7 cellular contexts compared by ENCODE assay signal in the genomic region with DNA sequence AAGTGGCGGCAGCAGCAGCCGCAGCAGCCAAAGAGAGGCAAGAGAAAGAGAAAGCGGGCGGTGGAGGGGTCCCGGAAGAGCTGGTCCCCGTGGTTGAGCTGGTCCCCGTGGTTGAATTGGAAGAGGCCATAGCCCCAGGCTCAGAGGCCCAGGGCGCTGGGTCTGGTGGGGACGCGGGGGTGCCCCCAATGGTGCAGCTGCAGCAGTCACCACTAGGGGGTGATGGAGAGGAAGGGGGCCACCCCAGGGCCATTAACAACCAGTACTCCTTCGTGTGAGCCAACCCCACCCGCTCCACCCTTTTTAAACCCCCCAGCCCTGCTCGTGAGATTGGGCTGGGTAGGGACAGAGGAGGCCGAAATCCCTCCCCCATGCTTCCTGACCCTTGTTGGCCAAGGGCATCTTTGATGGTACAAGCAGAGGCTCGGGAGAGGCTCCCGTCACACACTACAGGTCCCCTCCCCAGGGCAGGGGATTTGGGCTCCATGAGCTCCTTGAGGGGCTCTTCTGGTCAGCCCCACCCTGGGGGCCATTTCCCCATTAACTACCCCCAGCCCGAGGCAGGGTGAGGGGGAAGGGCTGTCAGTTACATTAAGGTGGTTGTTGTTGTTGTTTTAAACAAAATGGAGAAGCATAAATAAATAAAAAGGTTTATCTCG. TPM values are rescaled to one million over a fixed set of nuclear protein-coding genes. Genes with fewer than 3 reads are reported as not detected.
DNase-seq lines count a peak whose midpoint lies in the region; ATAC-seq, FAIRE-seq and TF ChIP-seq lines count a peak whose summit lies in the region.

No MANE protein-coding gene starts in this region.

- peaks cover 10% of the 10 kb centered on the region; the same call in 1 of the 2 replicates for H3K36me3 ChIP-seq in GM23248 (ENCODE audit: low read depth)
- H3K36me3 ChIP-seq in K562 (ENCODE audit: control insufficient read depth, insufficient read depth, low read length), result peaks cover 59% of the 10 kb centered on the region; the same call in 2 of the 3 replicates
- H3K36me3 ChIP-seq in tibial artery, result peaks cover 39 to 61% (median 56%) of the 10 kb centered on the region in 3 donors

- peaks cover 1% of the 10 kb centered on the region for H3K4me1 Mint-ChIP-seq in mesothelial cell of epicardium

- H3K4me1 ChIP-seq in GM23248 (ENCODE audit: insufficient read depth) (no peaks in the 10 kb centered on the region), K562 (replicated peaks in 1 of 2; ENCODE audit: control insufficient read depth in 2 of 2, insufficient read depth in 2 of 2, low read length in 2 of 2) (peaks cover under 1 to 52% of the 10 kb centered on the region in 2 experiments; a peak in 4 of 5 replicates), tibial artery (no peaks in the 10 kb centered on the region)

- no peak overlapping the region for H2AFZ ChIP-seq in GM23248
- H2AFZ ChIP-seq in K562 (ENCODE audit: low read depth, low read length), result no peak overlapping the region

- no peaks in the 10 kb centered on the region for H3K9me2 ChIP-seq in GM23248 (ENCODE audit: insufficient read depth)

- no peak overlapping the region for H3K4me3 ChIP-seq in GM23248
- H3K4me3 ChIP-seq in K562, result no peak overlapping the region
- H3K4me3 ChIP-seq in tibial artery, result no peak overlapping the region

- POLR2A ChIA-PET in K562 (lab: Yijun Ruan, JAX), result interaction anchor here (0.7 to 6.9 kb wide), 2 partner anchors 10 to 20 kb away, joined by 3 to 58 read pairs; a partner anchor contains a TSS

- H3K27ac ChIP-seq in GM23248, result no peak overlapping the region
- H3K27ac ChIP-seq in K562 (ENCODE audit: extremely low read depth, low read depth, low read length), result no peak overlapping the region
- H3K27ac ChIP-seq in tibial artery, result no peak overlapping the region

- no peaks in the 10 kb centered on the region for H3K9me1 ChIP-seq in K562 (ENCODE audit: control insufficient read depth, insufficient read depth, low read length)

- H3F3A ChIP-seq in GM23248 (ENCODE audit: insufficient read depth), result no peaks in the 10 kb centered on the region

- peak; percentile 92 for ATAC-seq in K562

- H3K9ac ChIP-seq in GM23248 (no peak overlapping the region), K562 (ENCODE audit: insufficient read depth in 1 of 2, low read depth in 2 of 2, low read length in 2 of 2) (no peak overlapping the region; a peak in 1 of 4 replicates)

- DNase-seq in GM23248 (peak; percentile 43), T-helper 22 cell (ENCODE audit: low read depth) (peak; percentile 34), K562 (ENCODE audit: extremely low read depth in 1 of 4, low spot score in 3 of 4) (peak; percentile 63 to 85 (median 80)), mesothelial cell of epicardium (ENCODE audit: low spot score in 2 of 2, unreplicated experiment in 2 of 2) (no peak), tibial artery (no peak), kidney tubule cell (ENCODE audit: low spot score) (no peak), NCI-H187 (lab: John Stamatoyannopoulos, UW) (no peak)

- H3K9me3 ChIP-seq in GM23248 (ENCODE audit: low read depth) (no peaks in the 10 kb centered on the region), K562 (replicated peaks; ENCODE audit: control insufficient read depth, insufficient read depth, low read depth, low read length) (no peaks in the 10 kb centered on the region), tibial artery (no peaks in the 10 kb centered on the region)

- no peak for TF ChIP-seq EP300 in K562 (IDR thresholded peaks at IDR 0.05; ENCODE audit: low read length)

- no peak overlapping the region for H3K4me3 Mint-ChIP-seq in mesothelial cell of epicardium

- TF ChIP-seq POLR2A in K562 (conservative IDR thresholded peaks at IDR 0.05), result no peak

- H3K27me3 Mint-ChIP-seq in mesothelial cell of epicardium (ENCODE audit: low read depth), result no peaks in the 10 kb centered on the region

- BruUV-seq in K562 (replicated peaks; lab: Mats Ljungman, UMichigan), result TSS peak; percentile 45

- no peaks in the 10 kb centered on the region for H4K20me1 ChIP-seq in GM23248 (ENCODE audit: insufficient read depth)
- no peaks in the 10 kb centered on the region for H4K20me1 ChIP-seq in K562 (replicated peaks; ENCODE audit: control insufficient read depth, insufficient read depth, low read length)

- H3K36me3 Mint-ChIP-seq in mesothelial cell of epicardium, result peaks cover 18% of the 10 kb centered on the region

- H3K27me3 ChIP-seq in GM23248 (replicated peaks; ENCODE audit: insufficient read depth) (no peaks in the 10 kb centered on the region), K562 (ENCODE audit: control insufficient read depth in 2 of 2, insufficient read depth in 2 of 2, low read length in 2 of 2) (no peaks in the 10 kb centered on the region; a peak in 1 of 5 replicates), tibial artery (no peaks in the 10 kb centered on the region)

- H3K9me3 Mint-ChIP-seq in mesothelial cell of epicardium, result no peaks in the 10 kb centered on the region

- H3K79me2 ChIP-seq in GM23248 (ENCODE audit: insufficient read depth), result no peaks in the 10 kb centered on the region
- 0 out of 3 replicates have a peak, but pooled peaks cover under 1% of the 10 kb centered on the region for H3K79me2 ChIP-seq in K562 (ENCODE audit: control insufficient read depth, insufficient read depth, low read length)

- TF ChIP-seq RAD21 in K562 (CRISPR knock-in tag; conservative IDR thresholded peaks at IDR 0.05 in 1 of 2, IDR thresholded peaks at IDR 0.05 in 1 of 2), result peak; percentile 42 to 59

- no peak overlapping the region for H3K27ac Mint-ChIP-seq in mesothelial cell of epicardium

- in situ Hi-C loops in GM23248 (cut with MboI), result no loop called here
- in situ Hi-C loops in K562 (cut with MboI), result no loop called here

- intact Hi-C loops in K562 (cut with micrococcal nuclease) (loop anchor here (5.0 kb wide), 1 partner anchor 74 kb away; no protein-coding TSS in a partner anchor), tibial artery (cut with DNase I; ENCODE audit: low total_unique reads) (no loop called here)

- 93 to 94% methylated on average over 14 to 18 of the region's 18 CpGs for WGBS in GM23248 (ENCODE audit: low coverage in 1 of 2, low lambda C conversion rate in 2 of 2, missing lambda C conversion rate in 2 of 2), 2 experiments
- WGBS in K562 (ENCODE audit: insufficient coverage, low coverage, missing lambda C conversion rate), result 64% methylated on average over 15 of the region's 18 CpGs

- no peak overlapping the region for H3K4me2 ChIP-seq in GM23248 (ENCODE audit: unreplicated experiment)
- no peak overlapping the region for H3K4me2 ChIP-seq in K562 (ENCODE audit: insufficient read depth, low read length)

- FAIRE-seq in K562 (lab: Jason Lieb, UNC), result peak; percentile 6

- TF ChIP-seq CTCF in K562 (IDR thresholded peaks at IDR 0.05 in 2 of 3, conservative IDR thresholded peaks at IDR 0.05 in 1 of 3; ENCODE audit: insufficient read depth in 2 of 3, low read depth in 1 of 3, low read length in 3 of 3) (peak; percentile 84 to 87 (median 86)), mesothelial cell of epicardium (IDR thresholded peaks at IDR 0.05; ENCODE audit: unreplicated experiment) (peak; percentile 58), tibial artery (IDR thresholded peaks at IDR 0.05) (peak; percentile 23 to 47)

- CTCF ChIA-PET in K562 (lab: Yijun Ruan, JAX; ENCODE audit: low intra/inter-chr PET ratio), result interaction anchor here (1.4 kb wide), 1 partner anchor 72 kb away, joined by 10 read pairs; no protein-coding TSS in a partner anchor

RNA-seq across cellular contexts. Expression of a gene that starts 4.6 kb away (rescaled TPM):
- total RNA-seq in GM23248 (2014; rRNA removed; shearing (Covaris generic)), result 0.11 TPM in 1 of 2 replicates, not detected in the other
- 0.09 and 0.10 TPM in 2 replicates for polyA plus RNA-seq in GM23248 (2016; fragmentation: Nextera tagmentation; extraction: Ambion mirVana)
- total RNA-seq in K562 (2011; cell fraction: chromatin; rRNA removed; ENCODE audit: low replicate concordance), result 19.9 and 68.6 TPM in 2 replicates
- total RNA-seq in K562 (2011; cell fraction: nucleolus; rRNA removed), result 13.0 and 15.8 TPM in 2 replicates
- total RNA-seq in K562 (2011; cell fraction: nucleoplasm; rRNA removed), result 17.7 and 18.4 TPM in 2 replicates
- total RNA-seq in K562 (2014; rRNA removed), result 0.41 and 0.65 TPM in 2 replicates
- 0.64 and 0.65 TPM in 2 replicates for total RNA-seq in K562 (2014; rRNA removed; fragmentation: Illumina TruSeq; extraction: Trizol)
- 0.65 and 1.9 TPM in 2 replicates for total RNA-seq in K562 (2015; rRNA removed; fragmentation: Illumina TruSeq; extraction: Trizol)
- 2.3 and 2.6 TPM in 2 replicates for total RNA-seq in K562 (2021)
- 1.2 and 3.1 TPM in 2 replicates for polyA plus RNA-seq in K562 (2011; rRNA removed)
- polyA plus RNA-seq in K562 (2011; cell fraction: cytosol; rRNA removed), result 1.5 and 2.5 TPM in 2 replicates
- 27.8 and 31.5 TPM in 2 replicates for polyA plus RNA-seq in K562 (2011; cell fraction: nucleus; rRNA removed)
- 2.8 and 6.1 TPM in 2 replicates for polyA plus RNA-seq in K562 (2012)
- 1.8 TPM in 2 replicates for polyA plus RNA-seq in K562 (2014; fragmentation: Illumina TruSeq; extraction: Trizol)
- polyA plus RNA-seq in K562 (2014; fragmentation: Nextera tagmentation; extraction: Ambion mirVana), result under 1 TPM; 0.25 to 0.58 TPM
- polyA plus RNA-seq in K562 (2014; rRNA removed), result 1.4 and 1.8 TPM in 2 replicates
- 0.60 and 2.1 TPM in 2 replicates for polyA minus RNA-seq in K562 (2011; rRNA and poly(A)+ RNA removed)
- polyA minus RNA-seq in K562 (2011; cell fraction: cytosol; rRNA and poly(A)+ RNA removed), result 0.76 and 1.4 TPM in 2 replicates
- 2.0 and 4.8 TPM in 2 replicates for polyA minus RNA-seq in K562 (2011; cell fraction: nucleus; rRNA and poly(A)+ RNA removed)
- total RNA-seq in mesothelial cell of epicardium, result 2.9 to 3.6 TPM (median 3.0 TPM) in 3 replicates

RNA-seq across cellular contexts. Expression of a gene that starts 10.0 kb away (rescaled TPM):
- 16.8 and 21.8 TPM in 2 replicates for total RNA-seq in GM23248 (2014; rRNA removed; shearing (Covaris generic))
- polyA plus RNA-seq in GM23248 (2016; fragmentation: Nextera tagmentation; extraction: Ambion mirVana) (8.4 and 8.8 TPM in 2 replicates), K562 (2011; rRNA removed) (12.3 and 23.7 TPM in 2 replicates), K562 (2014; fragmentation: Illumina TruSeq; extraction: Trizol) (39.4 and 43.6 TPM in 2 replicates), K562 (2014; fragmentation: Nextera tagmentation; extraction: Ambion mirVana) (under 1 TPM; 0.18 to 0.53 TPM), K562 (2014; rRNA removed) (41.7 and 42.5 TPM in 2 replicates)
- 80.7 and 204 TPM in 2 replicates for total RNA-seq in K562 (2011; cell fraction: chromatin; rRNA removed; ENCODE audit: low replicate concordance)
- 124 and 147 TPM in 2 replicates for total RNA-seq in K562 (2011; cell fraction: nucleolus; rRNA removed)
- total RNA-seq in K562 (2011; cell fraction: nucleoplasm; rRNA removed), result 94.3 and 96.1 TPM in 2 replicates
- total RNA-seq in K562 (2014; rRNA removed) (24.7 and 25.9 TPM in 2 replicates), K562 (2014; rRNA removed; fragmentation: Illumina TruSeq; extraction: Trizol) (4.2 and 9.5 TPM in 2 replicates), K562 (2015; rRNA removed; fragmentation: Illumina TruSeq; extraction: Trizol) (15.3 and 16.8 TPM in 2 replicates), K562 (2021) (52.5 and 58.2 TPM in 2 replicates), mesothelial cell of epicardium (73.9 to 78.5 TPM (median 76.8 TPM) in 3 replicates)
- polyA plus RNA-seq in K562 (2011; cell fraction: cytosol; rRNA removed), result 17.1 and 29.3 TPM in 2 replicates
- 163 and 237 TPM in 2 replicates for polyA plus RNA-seq in K562 (2011; cell fraction: nucleus; rRNA removed)
- 36.6 and 51.3 TPM in 2 replicates for polyA plus RNA-seq in K562 (2012)
- 3.2 and 4.6 TPM in 2 replicates for polyA minus RNA-seq in K562 (2011; rRNA and poly(A)+ RNA removed)
- polyA minus RNA-seq in K562 (2011; cell fraction: cytosol; rRNA and poly(A)+ RNA removed), result 8.1 and 11.8 TPM in 2 replicates
- 28.5 and 28.7 TPM in 2 replicates for polyA minus RNA-seq in K562 (2011; cell fraction: nucleus; rRNA and poly(A)+ RNA removed)

RNA-seq across cellular contexts. Expression of a gene that starts 27.5 kb away (rescaled TPM):
- 95.2 and 107 TPM in 2 replicates for total RNA-seq in GM23248 (2014; rRNA removed; shearing (Covaris generic))
- polyA plus RNA-seq in GM23248 (2016; fragmentation: Nextera tagmentation; extraction: Ambion mirVana), result 141 and 148 TPM in 2 replicates
- 141 and 307 TPM in 2 replicates for total RNA-seq in K562 (2011; cell fraction: chromatin; rRNA removed; ENCODE audit: low replicate concordance)
- 333 and 347 TPM in 2 replicates for total RNA-seq in K562 (2011; cell fraction: nucleolus; rRNA removed)
- 204 and 233 TPM in 2 replicates for total RNA-seq in K562 (2011; cell fraction: nucleoplasm; rRNA removed)
- total RNA-seq in K562 (2014; rRNA removed), result 366 and 468 TPM in 2 replicates
- total RNA-seq in K562 (2014; rRNA removed; fragmentation: Illumina TruSeq; extraction: Trizol), result 202 and 249 TPM in 2 replicates
- 255 and 256 TPM in 2 replicates for total RNA-seq in K562 (2015; rRNA removed; fragmentation: Illumina TruSeq; extraction: Trizol)
- total RNA-seq in K562 (2021), result 410 and 434 TPM in 2 replicates
- polyA plus RNA-seq in K562 (2011; rRNA removed), result 174 and 217 TPM in 2 replicates
- 203 and 308 TPM in 2 replicates for polyA plus RNA-seq in K562 (2011; cell fraction: cytosol; rRNA removed)
- 506 and 760 TPM in 2 replicates for polyA plus RNA-seq in K562 (2011; cell fraction: nucleus; rRNA removed)
- 267 and 370 TPM in 2 replicates for polyA plus RNA-seq in K562 (2012)
- 354 and 374 TPM in 2 replicates for polyA plus RNA-seq in K562 (2014; fragmentation: Illumina TruSeq; extraction: Trizol)
- polyA plus RNA-seq in K562 (2014; fragmentation: Nextera tagmentation; extraction: Ambion mirVana), result 10 to 100 TPM; 34.1 to 71.2 TPM
- 275 and 298 TPM in 2 replicates for polyA plus RNA-seq in K562 (2014; rRNA removed)
- polyA minus RNA-seq in K562 (2011; rRNA and poly(A)+ RNA removed), result 73.7 and 83.7 TPM in 2 replicates
- 105 and 124 TPM in 2 replicates for polyA minus RNA-seq in K562 (2011; cell fraction: cytosol; rRNA and poly(A)+ RNA removed)
- polyA minus RNA-seq in K562 (2011; cell fraction: nucleus; rRNA and poly(A)+ RNA removed), result 69.0 and 71.4 TPM in 2 replicates
- total RNA-seq in mesothelial cell of epicardium, result 122 to 134 TPM (median 127 TPM) in 3 replicates

RNA-seq across cellular contexts. Expression of a gene that starts 50.9 kb away (rescaled TPM):
- 37.2 and 43.1 TPM in 2 replicates for total RNA-seq in GM23248 (2014; rRNA removed; shearing (Covaris generic))
- polyA plus RNA-seq in GM23248 (2016; fragmentation: Nextera tagmentation; extraction: Ambion mirVana), result 50.7 and 53.1 TPM in 2 replicates
- 649 and 780 TPM in 2 replicates for total RNA-seq in K562 (2011; cell fraction: chromatin; rRNA removed; ENCODE audit: low replicate concordance)
- total RNA-seq in K562 (2011; cell fraction: nucleolus; rRNA removed), result 305 and 317 TPM in 2 replicates
- total RNA-seq in K562 (2011; cell fraction: nucleoplasm; rRNA removed), result 402 and 422 TPM in 2 replicates
- total RNA-seq in K562 (2014; rRNA removed), result 62.2 and 78.2 TPM in 2 replicates
- 37.2 and 38.7 TPM in 2 replicates for total RNA-seq in K562 (2014; rRNA removed; fragmentation: Illumina TruSeq; extraction: Trizol)
- 35.7 and 36.4 TPM in 2 replicates for total RNA-seq in K562 (2015; rRNA removed; fragmentation: Illumina TruSeq; extraction: Trizol)
- total RNA-seq in K562 (2021), result 233 and 280 TPM in 2 replicates
- 25.1 and 43.6 TPM in 2 replicates for polyA plus RNA-seq in K562 (2011; rRNA removed)
- polyA plus RNA-seq in K562 (2011; cell fraction: cytosol; rRNA removed), result 32.0 and 34.3 TPM in 2 replicates
- 272 and 340 TPM in 2 replicates for polyA plus RNA-seq in K562 (2011; cell fraction: nucleus; rRNA removed)
- 146 and 261 TPM in 2 replicates for polyA plus RNA-seq in K562 (2012)
- polyA plus RNA-seq in K562 (2014; fragmentation: Illumina TruSeq; extraction: Trizol), result 130 and 193 TPM in 2 replicates
- 1 to 10 TPM; 3.8 to 6.5 TPM for polyA plus RNA-seq in K562 (2014; fragmentation: Nextera tagmentation; extraction: Ambion mirVana)
- 115 and 145 TPM in 2 replicates for polyA plus RNA-seq in K562 (2014; rRNA removed)
- 37.4 and 45.8 TPM in 2 replicates for polyA minus RNA-seq in K562 (2011; rRNA and poly(A)+ RNA removed)
- 89.4 and 177 TPM in 2 replicates for polyA minus RNA-seq in K562 (2011; cell fraction: cytosol; rRNA and poly(A)+ RNA removed)
- polyA minus RNA-seq in K562 (2011; cell fraction: nucleus; rRNA and poly(A)+ RNA removed), result 75.4 and 98.7 TPM in 2 replicates
- 215 to 230 TPM (median 219 TPM) in 3 replicates for total RNA-seq in mesothelial cell of epicardium

RNA-seq across cellular contexts. Expression of a gene that starts 51.4 kb away (rescaled TPM):
- total RNA-seq in GM23248 (2014; rRNA removed; shearing (Covaris generic)), result 34.7 and 53.4 TPM in 2 replicates
- polyA plus RNA-seq in GM23248 (2016; fragmentation: Nextera tagmentation; extraction: Ambion mirVana), result 14.0 and 15.4 TPM in 2 replicates
- total RNA-seq in K562 (2011; cell fraction: chromatin; rRNA removed; ENCODE audit: low replicate concordance), result 11.5 and 16.7 TPM in 2 replicates
- 12.7 and 13.3 TPM in 2 replicates for total RNA-seq in K562 (2011; cell fraction: nucleolus; rRNA removed)
- 7.5 and 12.1 TPM in 2 replicates for total RNA-seq in K562 (2011; cell fraction: nucleoplasm; rRNA removed)
- total RNA-seq in K562 (2014; rRNA removed), result 13.4 and 14.4 TPM in 2 replicates
- total RNA-seq in K562 (2014; rRNA removed; fragmentation: Illumina TruSeq; extraction: Trizol), result 1.3 and 2.4 TPM in 2 replicates
- 10.1 and 11.0 TPM in 2 replicates for total RNA-seq in K562 (2015; rRNA removed; fragmentation: Illumina TruSeq; extraction: Trizol)
- 7.9 and 10.6 TPM in 2 replicates for total RNA-seq in K562 (2021)
- polyA plus RNA-seq in K562 (2011; rRNA removed), result 3.5 and 4.9 TPM in 2 replicates
- 3.5 and 6.3 TPM in 2 replicates for polyA plus RNA-seq in K562 (2011; cell fraction: cytosol; rRNA removed)
- polyA plus RNA-seq in K562 (2011; cell fraction: nucleus; rRNA removed), result 8.3 and 10.7 TPM in 2 replicates
- polyA plus RNA-seq in K562 (2012), result 9.7 and 12.6 TPM in 2 replicates
- polyA plus RNA-seq in K562 (2014; fragmentation: Illumina TruSeq; extraction: Trizol), result 1.6 and 4.5 TPM in 2 replicates
- under 1 TPM; 0.15 to 0.20 TPM for polyA plus RNA-seq in K562 (2014; fragmentation: Nextera tagmentation; extraction: Ambion mirVana)
- polyA plus RNA-seq in K562 (2014; rRNA removed), result 10.3 and 16.6 TPM in 2 replicates
- 2.9 and 3.5 TPM in 2 replicates for polyA minus RNA-seq in K562 (2011; rRNA and poly(A)+ RNA removed)
- polyA minus RNA-seq in K562 (2011; cell fraction: cytosol; rRNA and poly(A)+ RNA removed), result 1.8 and 4.3 TPM in 2 replicates
- polyA minus RNA-seq in K562 (2011; cell fraction: nucleus; rRNA and poly(A)+ RNA removed), result 4.1 and 4.6 TPM in 2 replicates
- total RNA-seq in mesothelial cell of epicardium, result 26.8 to 30.1 TPM (median 29.7 TPM) in 3 replicates

Comparison
In these comparisons a context has a peak if more than half of its experiments do, and no peak if none do; other contexts are left out.
1. DNase-seq: peak in GM23248 (single experiment), T-helper 22 cell (single experiment) and K562 (4 of 4); none in mesothelial cell of epicardium (0 of 2), tibial artery (0 of 2), kidney tubule cell (single experiment) and NCI-H187 (0 of 2).
2. CTCF ChIP-seq: peak in every context shown above with its lines; median percentile 86 in K562; 58 in mesothelial cell of epicardium; 35 in tibial artery.